In the genomic region with DNA sequence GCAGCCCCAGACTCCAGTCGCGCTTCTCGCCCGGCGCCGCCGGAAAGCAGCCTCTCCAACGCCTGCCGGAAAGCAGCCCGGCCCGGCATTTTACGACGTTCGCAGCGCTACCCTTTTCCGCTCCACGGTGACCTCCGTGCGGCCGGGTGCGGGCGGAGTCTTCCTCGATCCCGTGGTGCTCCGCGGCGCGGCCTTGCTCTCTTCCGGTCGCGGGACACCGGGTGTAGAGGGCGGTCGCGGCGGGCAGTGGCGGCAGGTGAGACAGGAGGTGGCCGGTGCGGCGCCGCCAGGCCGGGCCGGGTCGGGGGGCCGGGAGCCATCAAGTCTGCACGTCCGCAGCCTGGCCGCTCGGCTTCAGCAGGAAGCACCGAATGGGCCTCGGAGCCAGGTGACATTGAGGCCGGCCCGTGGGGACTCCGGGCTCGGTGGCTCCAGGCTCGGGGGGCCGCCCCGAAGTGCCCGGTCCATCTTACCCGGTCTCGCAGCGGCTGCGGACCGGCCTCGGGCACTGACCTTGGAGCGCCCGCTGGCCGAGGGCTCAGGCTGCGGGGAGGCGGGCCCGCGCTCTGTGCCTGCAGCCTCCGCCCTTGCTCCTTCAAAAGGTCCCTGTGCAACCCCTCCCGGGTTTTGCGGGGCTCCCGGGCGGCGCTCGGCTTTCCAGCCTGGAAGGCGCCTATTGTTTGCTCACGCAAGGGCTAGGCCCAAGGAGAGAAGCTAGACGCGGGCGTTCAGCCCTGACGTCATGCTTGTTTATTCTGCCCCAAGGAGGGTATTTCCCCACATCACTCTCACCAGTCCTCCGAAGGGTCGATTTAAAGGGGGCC, we compare ENCODE assay signal across 9 cellular contexts. TPM values are rescaled to one million over a fixed set of nuclear protein-coding genes. Genes with fewer than 3 reads are reported as not detected.
DNase-seq lines count a peak whose midpoint lies in the region; ATAC-seq, FAIRE-seq and TF ChIP-seq lines count a peak whose summit lies in the region.
"Had no signal": no experiment of that assay in that cellular context is flagged by ENCODE, and none has a peak within 500 bp of the region (broad histone marks: within the 10 kb centered on the region; RNA-seq: fewer than 3 reads in every experiment).

A gene (plus strand): TSS at position 199 of the 824 bp plus-strand sequence. CDS start 1,511 bp downstream, outside the sequence.
A gene (minus strand): TSS at position 48 of the 824 bp plus-strand sequence. CDS start 249 bp downstream, outside the sequence.

- peak within 1 kb of the TSS; percentile 92 to 97 for H3K9ac ChIP-seq in kidney (ENCODE audit: low read length in 2 of 2)

- intact Hi-C loops in kidney (cut with DNase I), result no loop called here

- peak within 1 kb of the TSS; percentile 84 to 87 for H3K4me3 ChIP-seq in kidney (ENCODE audit: low read length in 2 of 2)

- ATAC-seq in HG03432 (IDR thresholded peaks at IDR 0.05; ENCODE audit: unreplicated experiment), result peak; percentile 86

- H3K4me1 ChIP-seq in kidney (ENCODE audit: control insufficient read depth in 1 of 2, insufficient read depth in 1 of 2, low read depth in 1 of 2, low read length in 2 of 2), result peaks cover 7 to 15% of the 10 kb centered on the region in 2 donors

- TF ChIP-seq CTCF in kidney (IDR thresholded peaks at IDR 0.05; ENCODE audit: borderline replicate concordance, extremely low read depth, insufficient read depth), result no peak

- peaks cover 25 to 27% of the 10 kb centered on the region in 2 donors for H3K36me3 ChIP-seq in kidney (ENCODE audit: control insufficient read depth in 1 of 2, insufficient read depth in 2 of 2, low read length in 2 of 2)

- peak within 1 kb of the TSS; percentile 84 to 87 for H3K27ac ChIP-seq in kidney (ENCODE audit: low read depth in 2 of 2, low read length in 2 of 2)

- TF ChIP-seq POLR2A in GM19193 (IDR thresholded peaks at IDR 0.05; ENCODE audit: extremely low read depth, insufficient read depth, insufficient read length), result peak; percentile 93

- no peak for FAIRE-seq in kidney (lab: Jason Lieb, UNC)
- FAIRE-seq: endometrium had no signal

- H3K9me3 ChIP-seq in kidney (ENCODE audit: control insufficient read depth in 1 of 2, low read length in 2 of 2), result no peaks in the 10 kb centered on the region

- DNase-seq in Ammon's horn (ENCODE audit: low spot score) (peak; percentile 92), NCI-H460 (ENCODE audit: extremely low read depth, low read depth) (peak; percentile 85), cerebellum (ENCODE audit: low spot score) (peak; percentile 92), kidney (peak; percentile 98)
- DNase-seq in activated CD4-positive, alpha-beta T cell treated with anti-CD3 and anti-CD28 coated beads for 1 hour, result peak; percentile 86
- peak; percentile 84 to 92 for DNase-seq in stimulated activated CD4-positive, alpha-beta T cell treated with anti-CD3 and anti-CD28 coated beads, Interleukin-15, amount 100 ng/mL, for 1 hour (ENCODE audit: low read depth in 1 of 2, low spot score in 1 of 2)

RNA-seq across cellular contexts. Expression of the first gene that starts in this region (rescaled TPM):
- 490 and 498 TPM in 2 replicates for total RNA-seq in NCI-H460 (2014; rRNA removed; shearing (Covaris generic))
- 681 and 732 TPM in 2 replicates for polyA plus RNA-seq in NCI-H460 (2014; cell fraction: nucleus; rRNA removed)
- total RNA-seq in cerebellum, result 120 TPM
- 439 TPM for total RNA-seq in kidney
- polyA plus RNA-seq in kidney (ENCODE audit: insufficient read depth, low read depth, low replicate concordance), result 1,996 TPM

RNA-seq across cellular contexts. Expression of the second gene that starts in this region (rescaled TPM):
- 35.1 and 45.2 TPM in 2 replicates for total RNA-seq in NCI-H460 (2014; rRNA removed; shearing (Covaris generic))
- polyA plus RNA-seq in NCI-H460 (2014; cell fraction: nucleus; rRNA removed), result 65.1 and 66.6 TPM in 2 replicates
- total RNA-seq in cerebellum, result 19.2 TPM
- 20.9 TPM for total RNA-seq in kidney
- polyA plus RNA-seq in kidney (ENCODE audit: insufficient read depth, low read depth, low replicate concordance), result 24.7 TPM

Comparison
In these comparisons a context has a peak if more than half of its experiments do, and no peak if none do; other contexts are left out.
1. Peak in every context shown above with its lines: DNase-seq, ATAC-seq, H3K4me3 ChIP-seq and H3K27ac ChIP-seq.